27 cellular contexts compared by ENCODE assay signal in genomic region chr7:69504733-69505132, GRCh38.
"Had no signal": no experiment of that assay in that cellular context is flagged by ENCODE, and none has a peak within 500 bp of the region (broad histone marks: within the 10 kb centered on the region; RNA-seq: fewer than 3 reads in every experiment).

No MANE protein-coding gene starts in this region.

- H3K4me1 Mint-ChIP-seq: activated CD4-positive, alpha-beta T cell treated with anti-CD3 and anti-CD28 coated beads, Interleukin-2, amount 10 ng/mL, durations not matched to agents 24 days and 14 days; activated CD8-positive, alpha-beta memory T cell treated with anti-CD3 and anti-CD28 coated beads, Interleukin-2, amount 10 ng/mL, durations not matched to agents 7 days and 5 days; activated naive CD4-positive, alpha-beta T cell treated with anti-CD3 and anti-CD28 coated beads, Interleukin-2, amount 50 U/mL, for 24 hours; T-helper 17 cell had no signal

- H3K4me3 Mint-ChIP-seq: activated CD4-positive, alpha-beta T cell treated with anti-CD3 and anti-CD28 coated beads, Interleukin-2, amount 10 ng/mL, durations not matched to agents 24 days and 14 days; activated CD8-positive, alpha-beta memory T cell treated with anti-CD3 and anti-CD28 coated beads, Interleukin-2, amount 10 ng/mL, durations not matched to agents 7 days and 5 days; activated naive CD4-positive, alpha-beta T cell treated with anti-CD3 and anti-CD28 coated beads, Interleukin-2, amount 50 U/mL, for 24 hours; activated T-cell treated with anti-CD3 and anti-CD28 coated beads, Interleukin-2, amount 50 U/mL, for 24 hours; activated T-helper 1 cell treated with anti-CD3 and anti-CD28 coated beads, Interleukin-12 subunit alpha, Interleukin-12 subunit beta, Interleukin-2, Interleukin-4 antibody, amounts not matched to agents 30 ng/mL and 10 ng/mL and 1 ng/mL, durations not matched to agents 14 hours and 24 hours and 36 hours; brain; T-helper 17 cell; WTC11 had no signal

- FAIRE-seq: RCC 7860 had no signal

- H3K27ac Mint-ChIP-seq: activated CD4-positive, alpha-beta T cell treated with anti-CD3 and anti-CD28 coated beads, Interleukin-2, amount 10 ng/mL, durations not matched to agents 24 days and 14 days; activated CD8-positive, alpha-beta memory T cell treated with anti-CD3 and anti-CD28 coated beads, Interleukin-2, amount 10 ng/mL, durations not matched to agents 7 days and 5 days; activated naive CD4-positive, alpha-beta T cell treated with anti-CD3 and anti-CD28 coated beads, Interleukin-2, amount 50 U/mL, for 24 hours; activated T-cell treated with anti-CD3 and anti-CD28 coated beads, Interleukin-2, amount 50 U/mL, for 24 hours; activated T-helper 1 cell treated with anti-CD3 and anti-CD28 coated beads, Interleukin-12 subunit alpha, Interleukin-12 subunit beta, Interleukin-2, Interleukin-4 antibody, amounts not matched to agents 30 ng/mL and 10 ng/mL and 1 ng/mL, durations not matched to agents 14 hours and 24 hours and 36 hours; brain; T-helper 17 cell; WTC11 had no signal

- DNase-seq: activated CD4-positive, alpha-beta T cell treated with anti-CD3 and anti-CD28 coated beads, Interleukin-2, amount 10 ng/mL, durations not matched to agents 24 days and 14 days; activated CD4-positive, alpha-beta T cell treated with anti-CD3 and anti-CD28 coated beads, Interleukin-2, amount 50 U/mL, for 48 hours; activated CD4-positive, CD25-positive, alpha-beta regulatory T cell treated with anti-CD3 and anti-CD28 coated beads, Interleukin-2, amount 50 U/mL, for 72 hours; activated CD8-positive, alpha-beta memory T cell treated with anti-CD3 and anti-CD28 coated beads, Interleukin-2, amount 10 ng/mL, durations not matched to agents 7 days and 5 days; activated effector memory CD4-positive, alpha-beta T cell treated with Interleukin-2 at 50 U/mL for 16 hours; activated naive CD4-positive, alpha-beta T cell; activated T-cell treated with anti-CD3 and anti-CD28 coated beads, Interleukin-2, amount 50 U/mL, for 24 hours; aorta; Karpas-422; NCI-H1048; NCI-H146; NCI-H187 treated with DMSO at 0.1 percent for 48 hours; NCI-H2081 treated with DMSO at 0.1 percent for 48 hours; NCI-H2171 treated with DMSO at 0.1 percent for 48 hours; NCI-H226; NCI-H526 treated with DMSO at 0.1 percent for 48 hours; NK-92 treated with Interleukin-12 subunit alpha and Interleukin-12 subunit beta, amount 100 ng/mL, for 24 hours; PC-3; SHP77 treated with DMSO at 0.1 percent for 48 hours; T-helper 17 cell; T-helper 9 cell had no signal

- H3K27me3 Mint-ChIP-seq: activated CD4-positive, alpha-beta T cell treated with anti-CD3 and anti-CD28 coated beads, Interleukin-2, amount 10 ng/mL, durations not matched to agents 24 days and 14 days; activated CD8-positive, alpha-beta memory T cell treated with anti-CD3 and anti-CD28 coated beads, Interleukin-2, amount 10 ng/mL, durations not matched to agents 7 days and 5 days; activated naive CD4-positive, alpha-beta T cell treated with anti-CD3 and anti-CD28 coated beads, Interleukin-2, amount 50 U/mL, for 24 hours; activated T-cell treated with anti-CD3 and anti-CD28 coated beads, Interleukin-2, amount 50 U/mL, for 24 hours; T-helper 17 cell had no signal

- H3K36me3 ChIP-seq: cardiac muscle cell had no signal

- H3K27ac ChIP-seq: cardiac muscle cell had no signal

- H3K36me3 Mint-ChIP-seq: activated CD8-positive, alpha-beta memory T cell treated with anti-CD3 and anti-CD28 coated beads, Interleukin-2, amount 10 ng/mL, durations not matched to agents 7 days and 5 days; activated naive CD4-positive, alpha-beta T cell treated with anti-CD3 and anti-CD28 coated beads, Interleukin-2, amount 50 U/mL, for 24 hours; brain had no signal

- H3K4me3 ChIP-seq: cardiac muscle cell had no signal
